8 cellular contexts compared by ENCODE assay signal in the genomic region with DNA sequence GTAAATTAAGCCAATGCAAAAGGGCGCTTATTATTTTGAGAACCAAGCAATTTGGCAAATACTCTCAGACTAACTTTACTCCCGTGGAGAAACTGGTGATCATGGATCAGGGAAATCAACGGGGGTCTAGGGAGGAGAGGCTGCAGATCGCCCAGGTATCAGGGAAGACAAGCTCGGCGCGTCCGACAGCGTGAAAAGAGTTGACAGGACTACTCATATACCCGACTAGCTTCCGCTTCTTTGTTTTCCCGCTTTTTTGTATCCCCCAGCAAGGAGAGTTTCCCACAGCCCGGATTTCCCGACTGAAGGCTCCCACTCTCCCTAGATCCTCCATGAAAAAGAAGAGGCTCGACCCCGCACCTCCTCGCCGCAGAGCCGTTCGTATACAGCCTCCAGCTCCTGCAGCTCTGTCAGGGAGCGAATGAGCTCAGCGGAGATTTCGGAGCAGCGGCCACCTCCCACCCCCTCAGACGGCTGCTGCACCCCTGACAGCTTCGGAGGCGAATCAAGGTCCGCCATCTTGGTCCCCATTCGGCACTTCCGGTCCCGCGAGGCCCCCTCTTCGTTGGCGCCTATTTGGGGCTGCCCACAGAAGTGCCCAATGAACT. TPM values are rescaled to one million over a fixed set of nuclear protein-coding genes. Genes with fewer than 3 reads are reported as not detected.
DNase-seq lines count a peak whose midpoint lies in the region; ATAC-seq lines count a peak whose summit lies in the region.

A gene (minus strand): TSS at position 542 of the 608 bp plus-strand sequence. CDS start 11 bp downstream, at position 531.

- peak within 1 kb of the TSS; percentile 91 for H3K27ac ChIP-seq in HUES64 (ENCODE audit: low read depth, low read length)

- H3K36me3 Mint-ChIP-seq in naive B cell: peaks cover 15% of the 10 kb centered on the region in 2 donors
- peaks cover 40% of the 10 kb centered on the region for H3K36me3 Mint-ChIP-seq in stimulated activated memory B cell treated with anti-CD40 and anti-IgM and Interleukin-4, amounts not matched to agents 10 μg/mL and 1 μg/mL and 100 μg/mL, for 72 hours

- no peaks in the 10 kb centered on the region for H3K9me3 Mint-ChIP-seq in naive B cell
- H3K9me3 Mint-ChIP-seq in stimulated activated memory B cell treated with anti-CD40 and anti-IgM and Interleukin-4, amounts not matched to agents 10 μg/mL and 1 μg/mL and 100 μg/mL, for 72 hours: no peaks in the 10 kb centered on the region

- peaks cover 36% of the 10 kb centered on the region for H3K36me3 ChIP-seq in HUES64 (ENCODE audit: insufficient read depth, low read length)

- peak within 1 kb of the TSS; percentile 99 to 100 (median 99) for H3K27ac Mint-ChIP-seq in naive B cell
- peak within 1 kb of the TSS; percentile 100 for H3K27ac Mint-ChIP-seq in stimulated activated memory B cell treated with anti-CD40 and anti-IgM and Interleukin-4, amounts not matched to agents 10 μg/mL and 1 μg/mL and 100 μg/mL, for 72 hours

- H3K9me3 ChIP-seq in HUES64 (ENCODE audit: insufficient read depth, low read depth, low read length): no peaks in the 10 kb centered on the region

- H3K4me3 ChIP-seq in HUES64 (ENCODE audit: low read length): peak within 1 kb of the TSS; percentile 100

- peak; percentile 49 for ATAC-seq in GM19463 (IDR thresholded peaks at IDR 0.05; ENCODE audit: unreplicated experiment)
- peak; percentile 71 to 81 for ATAC-seq in naive B cell (ENCODE audit: low read depth in 2 of 2)
- ATAC-seq in stimulated activated memory B cell treated with anti-CD40 and anti-IgM and Interleukin-4, amounts not matched to agents 10 μg/mL and 1 μg/mL and 100 μg/mL, for 72 hours: peak; percentile 85

- no peaks in the 10 kb centered on the region for H3K27me3 Mint-ChIP-seq in naive B cell
- no peaks in the 10 kb centered on the region for H3K27me3 Mint-ChIP-seq in stimulated activated memory B cell treated with anti-CD40 and anti-IgM and Interleukin-4, amounts not matched to agents 10 μg/mL and 1 μg/mL and 100 μg/mL, for 72 hours

- no peaks in the 10 kb centered on the region for H3K27me3 ChIP-seq in HUES64 (ENCODE audit: insufficient read depth, low read length)

- peaks cover 27 to 64% (median 38%) of the 10 kb centered on the region in 3 donors for H3K4me1 Mint-ChIP-seq in naive B cell
- H3K4me1 Mint-ChIP-seq in stimulated activated memory B cell treated with anti-CD40 and anti-IgM and Interleukin-4, amounts not matched to agents 10 μg/mL and 1 μg/mL and 100 μg/mL, for 72 hours: peaks cover 48% of the 10 kb centered on the region

- H3K4me1 ChIP-seq in HUES64 (ENCODE audit: insufficient read depth, low read length): peaks cover 18% of the 10 kb centered on the region

- DNase-seq in CD1c-positive myeloid dendritic cell (ENCODE audit: extremely low spot score): peak; percentile 94
- peak; percentile 83 for DNase-seq in RPMI7951 (ENCODE audit: low read depth)
- DNase-seq in activated T-helper 1 cell treated with anti-CD3 and anti-CD28 coated beads, Interleukin-2, amount 50 U/mL, for 16 hours (ENCODE audit: low read depth in 1 of 2, low spot score in 1 of 2): peak; percentile 84 to 86
- peak; percentile 77 for DNase-seq in fibroblast of gingiva (ENCODE audit: low read depth)
- DNase-seq in naive B cell: peak; percentile 87

- peak within 1 kb of the TSS; percentile 100 for H3K9ac ChIP-seq in HUES64 (ENCODE audit: low read depth, low read length)

- peak within 1 kb of the TSS; percentile 97 to 100 (median 99) for H3K4me3 Mint-ChIP-seq in naive B cell
- H3K4me3 Mint-ChIP-seq in stimulated activated memory B cell treated with anti-CD40 and anti-IgM and Interleukin-4, amounts not matched to agents 10 μg/mL and 1 μg/mL and 100 μg/mL, for 72 hours: peak within 1 kb of the TSS; percentile 97

- WGBS in HUES64: 0% methylated on average over 34 of the region's 34 CpGs

RNA-seq across cellular contexts. Expression of the gene that starts here (rescaled TPM):
- 29.9 TPM for polyA plus RNA-seq in HUES64 (2013, experiment 1 of 2)
- 29.0 TPM for polyA plus RNA-seq in HUES64 (2013, experiment 2 of 2)
- 71.3 and 73.2 TPM in 2 replicates for total RNA-seq in RPMI7951 (2014; rRNA removed; shearing (Covaris generic))
- polyA plus RNA-seq in naive B cell (ENCODE audit: low read depth in 6 of 6): 10 to 100 TPM; 41.7 to 83.4 (median 51.2) TPM

Comparison
In these comparisons a context has a peak if more than half of its experiments do, and no peak if none do; other contexts are left out.
1. Peak in every context shown above with its lines: DNase-seq, ATAC-seq, H3K4me3 ChIP-seq and H3K27ac ChIP-seq.